ENCODE assay signal across 1 cellular context in the genomic region with DNA sequence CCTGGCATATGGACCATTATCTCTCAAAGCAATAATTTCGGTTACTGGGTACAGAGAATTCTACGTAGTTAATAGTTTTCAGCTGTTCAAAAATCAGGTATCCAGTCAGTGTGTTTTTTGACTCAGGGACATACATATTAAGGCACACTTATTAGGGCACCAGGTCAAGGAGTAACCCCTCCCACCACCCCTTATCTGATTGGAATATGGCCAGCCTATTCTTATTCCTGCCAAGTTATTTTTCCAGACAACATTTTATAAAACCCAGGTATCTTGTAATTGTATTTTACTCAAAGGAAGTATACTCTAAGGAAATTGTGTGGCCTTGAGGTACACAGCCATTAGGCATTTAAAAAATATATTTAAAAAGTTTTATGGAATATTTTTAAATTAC.
TF ChIP-seq lines count a peak whose summit lies in the region.

No MANE protein-coding gene starts in this region.

TF ChIP-seq in HepG2, 621 proteins besides CTCF, POLR2A, EP300 and RAD21:
- TF ChIP-seq ZNF792 (CRISPR knock-in tag; IDR thresholded peaks at IDR 0.05) (no peak), ZNF749 (CRISPR knock-in tag; IDR thresholded peaks at IDR 0.05; ENCODE audit: borderline replicate concordance) (no peak), NCOR1 (IDR thresholded peaks at IDR 0.05; ENCODE audit: borderline replicate concordance, low read length) (no peak), RELA (CRISPR knock-in tag; IDR thresholded peaks at IDR 0.05) (no peak), ZNF432 (CRISPR knock-in tag; IDR thresholded peaks at IDR 0.05; ENCODE audit: borderline replicate concordance) (no peak), SRSF4 (IDR thresholded peaks at IDR 0.05; ENCODE audit: low read depth, low read length, poor library complexity, severe bottlenecking) (no peak), IKZF1 (IDR thresholded peaks at IDR 0.05) (no peak), ZNF652 (CRISPR knock-in tag; IDR thresholded peaks at IDR 0.05; ENCODE audit: borderline replicate concordance, low read depth) (no peak), REXO4 (CRISPR knock-in tag; IDR thresholded peaks at IDR 0.05; ENCODE audit: borderline replicate concordance) (no peak), FOXA1 (IDR thresholded peaks at IDR 0.05) (no peak), FOXA1 (CRISPR knock-in tag; IDR thresholded peaks at IDR 0.05) (no peak), RFX1 (IDR thresholded peaks at IDR 0.05) (no peak), JARID2 (CRISPR knock-in tag; IDR thresholded peaks at IDR 0.05; ENCODE audit: insufficient replicate concordance) (no peak), ARID3A (IDR thresholded peaks at IDR 0.05; ENCODE audit: low read depth, low read length) (no peak)
- TF ChIP-seq, protein P1, sequence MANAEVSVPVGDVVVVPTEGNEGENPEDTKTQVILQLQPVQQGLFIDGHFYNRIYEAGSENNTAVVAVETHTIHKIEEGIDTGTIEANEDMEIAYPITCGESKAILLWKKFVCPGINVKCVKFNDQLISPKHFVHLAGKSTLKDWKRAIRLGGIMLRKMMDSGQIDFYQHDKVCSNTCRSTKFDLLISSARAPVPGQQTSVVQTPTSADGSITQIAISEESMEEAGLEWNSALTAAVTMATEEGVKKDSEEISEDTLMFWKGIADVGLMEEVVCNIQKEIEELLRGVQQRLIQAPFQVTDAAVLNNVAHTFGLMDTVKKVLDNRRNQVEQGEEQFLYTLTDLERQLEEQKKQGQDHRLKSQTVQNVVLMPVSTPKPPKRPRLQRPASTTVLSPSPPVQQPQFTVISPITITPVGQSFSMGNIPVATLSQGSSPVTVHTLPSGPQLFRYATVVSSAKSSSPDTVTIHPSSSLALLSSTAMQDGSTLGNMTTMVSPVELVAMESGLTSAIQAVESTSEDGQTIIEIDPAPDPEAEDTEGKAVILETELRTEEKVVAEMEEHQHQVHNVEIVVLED (CRISPR knock-in tag; IDR thresholded peaks at IDR 0.05; ENCODE audit: borderline replicate concordance) = no peak
- TF ChIP-seq, protein P2, sequence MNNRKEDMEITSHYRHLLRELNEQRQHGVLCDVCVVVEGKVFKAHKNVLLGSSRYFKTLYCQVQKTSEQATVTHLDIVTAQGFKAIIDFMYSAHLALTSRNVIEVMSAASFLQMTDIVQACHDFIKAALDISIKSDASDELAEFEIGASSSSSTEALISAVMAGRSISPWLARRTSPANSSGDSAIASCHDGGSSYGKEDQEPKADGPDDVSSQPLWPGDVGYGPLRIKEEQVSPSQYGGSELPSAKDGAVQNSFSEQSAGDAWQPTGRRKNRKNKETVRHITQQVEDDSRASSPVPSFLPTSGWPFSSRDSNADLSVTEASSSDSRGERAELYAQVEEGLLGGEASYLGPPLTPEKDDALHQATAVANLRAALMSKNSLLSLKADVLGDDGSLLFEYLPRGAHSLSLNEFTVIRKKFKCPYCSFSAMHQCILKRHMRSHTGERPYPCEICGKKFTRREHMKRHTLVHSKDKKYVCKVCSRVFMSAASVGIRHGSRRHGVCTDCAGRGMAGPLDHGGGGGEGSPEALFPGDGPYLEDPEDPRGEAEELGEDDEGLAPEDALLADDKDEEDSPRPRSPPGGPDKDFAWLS (CRISPR knock-in tag; IDR thresholded peaks at IDR 0.05; ENCODE audit: borderline replicate concordance) = no peak
